ENCODE assay signal across 19 cellular contexts in the genomic region with DNA sequence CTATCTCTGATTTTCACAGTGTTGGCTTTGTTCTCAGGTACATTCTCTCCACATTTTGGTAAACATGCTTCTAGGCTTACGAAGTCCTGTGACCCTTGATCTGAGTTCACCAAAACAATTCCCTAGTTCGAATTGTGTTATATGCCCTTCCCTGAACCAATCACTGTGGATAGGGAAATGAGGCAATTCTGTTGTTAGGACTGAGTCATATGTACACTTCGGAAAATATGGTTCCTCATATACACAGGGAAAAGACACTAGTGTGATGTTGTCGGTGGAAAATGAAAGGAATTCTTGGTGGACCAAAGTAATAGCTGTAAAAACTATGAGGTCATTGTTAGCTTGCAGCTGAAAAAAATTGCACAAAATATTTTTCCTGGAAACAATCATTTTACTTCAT. TPM values are rescaled to one million over a fixed set of nuclear protein-coding genes. Genes with fewer than 3 reads are reported as not detected.
"Had no signal": no experiment of that assay in that cellular context is flagged by ENCODE, and none has a peak within 500 bp of the region (broad histone marks: within the 10 kb centered on the region; RNA-seq: fewer than 3 reads in every experiment).

No MANE protein-coding gene starts in this region.

- H3K27ac ChIP-seq: lower lobe of right lung, sigmoid colon, spleen, upper lobe of left lung had no signal

- DNase-seq: activated CD4-positive, alpha-beta T cell treated with anti-CD3 and anti-CD28 coated beads, Interleukin-2, amount 10 ng/mL, durations not matched to agents 24 days and 14 days; activated CD8-positive, alpha-beta T cell treated with anti-CD3 and anti-CD28 coated beads for 36 hours; activated naive CD4-positive, alpha-beta T cell treated with anti-CD3 and anti-CD28 coated beads for 36 hours; activated T-cell treated with anti-CD3 and anti-CD28 coated beads, Interleukin-2, amount 50 U/mL, for 1 hour; effector CD4-positive, alpha-beta T cell; hippocampal formation; left colon; lower lobe of right lung; nephron progenitor cell; nucleus accumbens; sigmoid colon; spleen; stimulated activated naive B cell treated with anti-CD40 and anti-IgM and Interleukin-4, amounts not matched to agents 10 μg/mL and 1 μg/mL and 100 μg/mL, for 72 hours; T1000; upper lobe of left lung had no signal

- ATAC-seq: activated CD8-positive, alpha-beta T cell treated with anti-CD3 and anti-CD28 coated beads for 36 hours; activated T-helper 17 cell treated with anti-CD3 and anti-CD28 coated beads, Interleukin-2, amount 50 U/mL, for 72 hours; left colon; lower lobe of right lung; stimulated activated naive B cell treated with anti-CD40 and anti-IgM and Interleukin-4, amounts not matched to agents 10 μg/mL and 1 μg/mL and 100 μg/mL, for 72 hours had no signal

RNA-seq across cellular contexts. Expression of a gene that starts 46.6 kb away (rescaled TPM):
- total RNA-seq: activated CD4-positive, alpha-beta T cell treated with anti-CD3 and anti-CD28 coated beads, Interleukin-2, amount 10 ng/mL, durations not matched to agents 24 days and 14 days; activated CD8-positive, alpha-beta T cell treated with anti-CD3 and anti-CD28 coated beads for 36 hours; activated naive CD4-positive, alpha-beta T cell treated with anti-CD3 and anti-CD28 coated beads for 36 hours; activated T-helper 17 cell treated with anti-CD3 and anti-CD28 coated beads, Interleukin-2, amount 50 U/mL, for 72 hours; cerebellum; left colon; lower lobe of right lung; mesothelial cell of epicardium; sigmoid colon; spleen; thoracic aorta; upper lobe of left lung had no signal
